8 cellular contexts compared by ENCODE assay signal in the genomic region with DNA sequence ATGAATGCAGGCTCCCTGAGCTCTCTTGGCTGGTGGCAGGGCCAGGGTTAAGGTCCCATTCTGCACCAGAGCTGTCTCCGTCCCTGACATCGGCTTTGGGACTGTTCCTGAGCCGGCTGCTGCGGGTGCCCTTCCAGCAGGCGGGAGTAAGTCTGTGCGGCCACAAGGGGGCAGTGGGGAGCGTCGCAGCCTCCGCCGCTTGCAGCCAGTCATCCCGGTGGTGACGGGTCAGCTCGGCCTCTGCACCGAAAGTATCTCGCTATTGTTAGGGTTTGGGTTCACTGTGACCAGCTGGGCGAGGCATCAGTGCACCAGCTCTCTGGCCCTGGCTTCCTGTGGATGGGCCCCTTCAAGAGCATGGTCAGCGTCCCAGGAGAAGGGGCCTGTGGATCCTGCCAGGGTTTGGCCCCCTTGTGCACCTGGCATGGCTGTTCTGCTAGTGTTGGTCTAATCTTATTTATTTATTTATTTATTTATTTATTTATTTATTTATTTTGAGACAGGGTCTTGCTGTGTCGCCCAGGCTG. TPM values are rescaled to one million over a fixed set of nuclear protein-coding genes. Genes with fewer than 3 reads are reported as not detected.
A peak's percentile ranks its signal among the peaks of the same experiment; 100 is the strongest.
DNase-seq lines count a peak whose midpoint lies in the region; ATAC-seq and TF ChIP-seq lines count a peak whose summit lies in the region.

No MANE protein-coding gene starts in this region.

- intact Hi-C loops in thyroid gland (cut with DNase I), result loop anchor here (10.0 kb wide), 1 partner anchor 52 kb away; no protein-coding TSS in a partner anchor

- H2BK120ac ChIP-seq in trophoblast cell (ENCODE audit: insufficient read depth, low read length, poor library complexity), result no peak overlapping the region

- no peak overlapping the region for H2AK5ac ChIP-seq in trophoblast cell (ENCODE audit: low read length)

- H4K8ac ChIP-seq in trophoblast cell (ENCODE audit: low read depth, low read length), result no peak overlapping the region

- H3K36me3 ChIP-seq in HUES64 (ENCODE audit: insufficient read depth, low read length) (no peaks in the 10 kb centered on the region), trophoblast cell (ENCODE audit: control insufficient read depth in 1 of 2, insufficient read depth in 2 of 2, low read length in 2 of 2) (peaks cover 0 to 4% of the 10 kb centered on the region in 2 experiments), thyroid gland (no peaks in the 10 kb centered on the region)

- H3K4me3 ChIP-seq in GM12864 (ENCODE audit: low read depth, low read length) (no peak overlapping the region), HUES64 (ENCODE audit: low read length) (no peak overlapping the region), trophoblast cell (ENCODE audit: low read depth, low read length) (no peak overlapping the region), thyroid gland (replicated peaks in 1 of 3) (no peak overlapping the region)

- ATAC-seq in SK-N-SH treated with all-trans-retinoic acid at 6 μM for 48 hours, result peak; percentile 93
- peak; percentile 74 to 85 for ATAC-seq in activated naive CD4-positive, alpha-beta T cell treated with anti-CD3 and anti-CD28 coated beads, Interleukin-2, amount 50 U/mL, for 72 hours
- no peak for ATAC-seq in HG03378 (IDR thresholded peaks at IDR 0.05; ENCODE audit: unreplicated experiment)

- H3K4me1 Mint-ChIP-seq in glutamatergic neuron (ENCODE audit: low read depth, unreplicated experiment), result peaks cover 12% of the 10 kb centered on the region

- H3K9me3 Mint-ChIP-seq in activated naive CD4-positive, alpha-beta T cell treated with anti-CD3 and anti-CD28 coated beads, Interleukin-2, amount 50 U/mL, for 72 hours, result no peaks in the 10 kb centered on the region
- H3K9me3 Mint-ChIP-seq in glutamatergic neuron (ENCODE audit: unreplicated experiment), result peaks cover 4% of the 10 kb centered on the region

- TF ChIP-seq CTCF in GM12864 (IDR thresholded peaks at IDR 0.05; ENCODE audit: low read depth, low read length, missing control alignments) (peak; percentile 99), glutamatergic neuron (IDR thresholded peaks at IDR 0.05; ENCODE audit: partially characterized antibody, unreplicated experiment) (peak; percentile 96), thyroid gland (IDR thresholded peaks at IDR 0.05) (peak; percentile 76 to 97 (median 89))

- H2BK5ac ChIP-seq in trophoblast cell (ENCODE audit: low read depth, low read length, poor library complexity), result no peak overlapping the region

- H3K27me3 Mint-ChIP-seq in glutamatergic neuron (ENCODE audit: unreplicated experiment), result peaks cover 8% of the 10 kb centered on the region

- peak overlapping the region; percentile 43 for H3K4me2 ChIP-seq in trophoblast cell (ENCODE audit: low read length)

- H3K4ac ChIP-seq in trophoblast cell (ENCODE audit: low read depth, low read length), result no peak overlapping the region

- H4K91ac ChIP-seq in trophoblast cell (ENCODE audit: low read depth, low read length), result no peak overlapping the region

- peak; percentile 49 for DNase-seq in GM12864 (ENCODE audit: low read depth)
- DNase-seq in activated naive CD4-positive, alpha-beta T cell treated with anti-CD3 and anti-CD28 coated beads, Interleukin-2, amount 50 U/mL, for 72 hours (ENCODE audit: low spot score in 2 of 2), result peak; percentile 80 to 81
- peak; percentile 87 for DNase-seq in glutamatergic neuron
- peak; percentile 86 to 91 for DNase-seq in trophoblast cell
- peak; percentile 65 to 76 for DNase-seq in thyroid gland

- no peak overlapping the region for H4K12ac ChIP-seq in trophoblast cell (ENCODE audit: low read depth, low read length)

- no peak overlapping the region for H3K14ac ChIP-seq in trophoblast cell (ENCODE audit: low read length)

- H2AFZ ChIP-seq in trophoblast cell (ENCODE audit: insufficient read depth, low read length, poor library complexity), result no peak overlapping the region

- peak overlapping the region; percentile 60 for H3K18ac ChIP-seq in trophoblast cell (ENCODE audit: low read length)

- H3K79me1 ChIP-seq in trophoblast cell (ENCODE audit: low read length), result no peaks in the 10 kb centered on the region

- H2BK12ac ChIP-seq in trophoblast cell (ENCODE audit: low read length), result no peak overlapping the region

- no peak overlapping the region for H3K9ac ChIP-seq in HUES64 (ENCODE audit: low read depth, low read length)
- no peak overlapping the region for H3K9ac ChIP-seq in trophoblast cell (ENCODE audit: low read length)

- WGBS in HUES64, result 16% methylated on average over 18 of the region's 18 CpGs
- WGBS in trophoblast cell (ENCODE audit: extremely low coverage, insufficient coverage, insufficient read length), result no CpG with 5 or more reads among the region's 18 CpGs
- WGBS in thyroid gland, 2 donors, result 16 to 20% methylated on average over 9 to 11 of the region's 18 CpGs

- H3K79me2 ChIP-seq in trophoblast cell (ENCODE audit: control insufficient read depth, insufficient read depth, low read length, poor library complexity), result peaks cover 7% of the 10 kb centered on the region

- TF ChIP-seq POLR2A in thyroid gland (IDR thresholded peaks at IDR 0.05), result no peak

- H3K36me3 Mint-ChIP-seq in activated naive CD4-positive, alpha-beta T cell treated with anti-CD3 and anti-CD28 coated beads, Interleukin-2, amount 50 U/mL, for 72 hours, result no peaks in the 10 kb centered on the region
- no peaks in the 10 kb centered on the region for H3K36me3 Mint-ChIP-seq in glutamatergic neuron (ENCODE audit: unreplicated experiment)

- no peaks in the 10 kb centered on the region for H3K27me3 ChIP-seq in HUES64 (ENCODE audit: insufficient read depth, low read length)
- no peaks in the 10 kb centered on the region for H3K27me3 ChIP-seq in trophoblast cell (ENCODE audit: insufficient read depth, low read length)
- no peaks in the 10 kb centered on the region for H3K27me3 ChIP-seq in thyroid gland

- H3K9me3 ChIP-seq in HUES64 (ENCODE audit: insufficient read depth, low read depth, low read length), result no peaks in the 10 kb centered on the region
- H3K9me3 ChIP-seq in trophoblast cell (ENCODE audit: insufficient read depth, low read depth, low read length), result peaks cover 3% of the 10 kb centered on the region
- H3K9me3 ChIP-seq in thyroid gland, result no peaks in the 10 kb centered on the region

- H3K4me3 Mint-ChIP-seq in glutamatergic neuron (ENCODE audit: unreplicated experiment), result no peak overlapping the region

- peak overlapping the region; percentile 52; the same call in 1 of the 2 replicates for H3K27ac ChIP-seq in HUES64 (ENCODE audit: low read depth, low read length)
- no peak overlapping the region for H3K27ac ChIP-seq in trophoblast cell (ENCODE audit: low read depth, low read length)
- peak overlapping the region in 1 of 3 donors; percentile 86 for H3K27ac ChIP-seq in thyroid gland

- H3K4me1 ChIP-seq in HUES64 (ENCODE audit: insufficient read depth, low read length), result peaks cover 18% of the 10 kb centered on the region
- peaks cover 12 to 24% of the 10 kb centered on the region in 2 experiments for H3K4me1 ChIP-seq in trophoblast cell (ENCODE audit: control insufficient read depth in 1 of 2, insufficient read depth in 2 of 2, low read length in 2 of 2)
- H3K4me1 ChIP-seq in thyroid gland, result peaks cover 27 to 46% of the 10 kb centered on the region in 2 donors

- H3K27ac Mint-ChIP-seq in activated naive CD4-positive, alpha-beta T cell treated with anti-CD3 and anti-CD28 coated beads, Interleukin-2, amount 50 U/mL, for 72 hours, result peak overlapping the region; percentile 37 to 84
- peak overlapping the region; percentile 86 for H3K27ac Mint-ChIP-seq in glutamatergic neuron (ENCODE audit: unreplicated experiment)

- H3K23ac ChIP-seq in trophoblast cell (ENCODE audit: low read length), result no peak overlapping the region

TF ChIP-seq in SK-N-SH treated with all-trans-retinoic acid at 6 μM for 48 hours, 23 proteins besides CTCF, POLR2A, EP300 and RAD21:
- TF ChIP-seq, protein P1, sequence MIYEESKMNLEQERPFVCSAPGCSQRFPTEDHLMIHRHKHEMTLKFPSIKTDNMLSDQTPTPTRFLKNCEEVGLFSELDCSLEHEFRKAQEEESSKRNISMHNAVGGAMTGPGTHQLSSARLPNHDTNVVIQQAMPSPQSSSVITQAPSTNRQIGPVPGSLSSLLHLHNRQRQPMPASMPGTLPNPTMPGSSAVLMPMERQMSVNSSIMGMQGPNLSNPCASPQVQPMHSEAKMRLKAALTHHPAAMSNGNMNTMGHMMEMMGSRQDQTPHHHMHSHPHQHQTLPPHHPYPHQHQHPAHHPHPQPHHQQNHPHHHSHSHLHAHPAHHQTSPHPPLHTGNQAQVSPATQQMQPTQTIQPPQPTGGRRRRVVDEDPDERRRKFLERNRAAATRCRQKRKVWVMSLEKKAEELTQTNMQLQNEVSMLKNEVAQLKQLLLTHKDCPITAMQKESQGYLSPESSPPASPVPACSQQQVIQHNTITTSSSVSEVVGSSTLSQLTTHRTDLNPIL (CRISPR knock-in tag; IDR thresholded peaks at IDR 0.05; ENCODE audit: low read depth), result no peak
- no peak for TF ChIP-seq ZC3H10 (CRISPR knock-in tag; IDR thresholded peaks at IDR 0.05)
- TF ChIP-seq GLIS3 (CRISPR knock-in tag; IDR thresholded peaks at IDR 0.05), result no peak
- TF ChIP-seq CSDC2 (CRISPR knock-in tag; IDR thresholded peaks at IDR 0.05), result no peak
- TF ChIP-seq ISL1 (CRISPR knock-in tag; IDR thresholded peaks at IDR 0.05), result no peak
- TF ChIP-seq ZNF8 (CRISPR knock-in tag; IDR thresholded peaks at IDR 0.05), result no peak

RNA-seq across cellular contexts. Expression of a gene that starts 15.1 kb away (rescaled TPM):
- polyA plus RNA-seq in HUES64 (2013, experiment 1 of 2), result 132 TPM
- polyA plus RNA-seq in HUES64 (2013, experiment 2 of 2), result 143 TPM
- total RNA-seq in activated naive CD4-positive, alpha-beta T cell treated with anti-CD3 and anti-CD28 coated beads, Interleukin-2, amount 50 U/mL, for 72 hours, result 100 to 1,000 TPM; 111 to 129 TPM
- 145 TPM for total RNA-seq in glutamatergic neuron (ENCODE audit: unreplicated experiment)
- polyA plus RNA-seq in trophoblast cell (2013), result 157 and 159 TPM in 2 replicates
- total RNA-seq in thyroid gland, result 100 to 1,000 TPM; 208 to 584 (median 422) TPM

RNA-seq across cellular contexts. Expression of a gene that starts 26.2 kb away (rescaled TPM):
- polyA plus RNA-seq in HUES64 (2013, experiment 1 of 2), result not detected
- not detected for polyA plus RNA-seq in HUES64 (2013, experiment 2 of 2)
- under 1 TPM; 0.16 to 0.43 TPM for total RNA-seq in activated naive CD4-positive, alpha-beta T cell treated with anti-CD3 and anti-CD28 coated beads, Interleukin-2, amount 50 U/mL, for 72 hours
- total RNA-seq in glutamatergic neuron (ENCODE audit: unreplicated experiment), result not detected
- not detected in 2 replicates for polyA plus RNA-seq in trophoblast cell (2013)
- total RNA-seq in thyroid gland, result not detected

RNA-seq across cellular contexts. Expression of a gene that starts 27.3 kb away (rescaled TPM):
- 87.7 TPM for polyA plus RNA-seq in HUES64 (2013, experiment 1 of 2)
- polyA plus RNA-seq in HUES64 (2013, experiment 2 of 2), result 95.2 TPM
- total RNA-seq in activated naive CD4-positive, alpha-beta T cell treated with anti-CD3 and anti-CD28 coated beads, Interleukin-2, amount 50 U/mL, for 72 hours, result 100 to 1,000 TPM; 116 to 118 TPM
- total RNA-seq in glutamatergic neuron (ENCODE audit: unreplicated experiment), result 102 TPM
- polyA plus RNA-seq in trophoblast cell (2013), result 261 and 265 TPM in 2 replicates
- total RNA-seq in thyroid gland, result 100 to 1,000 TPM in 2 of 4 donors, 10 to 100 TPM in 2; 75.5 to 126 (median 99.0) TPM

RNA-seq across cellular contexts. Expression of a gene that starts 38.5 kb away (rescaled TPM):
- 51.3 TPM for polyA plus RNA-seq in HUES64 (2013, experiment 1 of 2)
- 46.2 TPM for polyA plus RNA-seq in HUES64 (2013, experiment 2 of 2)
- total RNA-seq in activated naive CD4-positive, alpha-beta T cell treated with anti-CD3 and anti-CD28 coated beads, Interleukin-2, amount 50 U/mL, for 72 hours, result 100 to 1,000 TPM in 1 of 2 donors, 10 to 100 TPM in 1; 59.5 to 124 TPM
- 53.9 TPM for total RNA-seq in glutamatergic neuron (ENCODE audit: unreplicated experiment)
- 61.8 and 62.4 TPM in 2 replicates for polyA plus RNA-seq in trophoblast cell (2013)
- 10 to 100 TPM; 49.1 to 61.1 (median 55.3) TPM for total RNA-seq in thyroid gland
